ENCODE assay signal across 16 cellular contexts in the genomic region with DNA sequence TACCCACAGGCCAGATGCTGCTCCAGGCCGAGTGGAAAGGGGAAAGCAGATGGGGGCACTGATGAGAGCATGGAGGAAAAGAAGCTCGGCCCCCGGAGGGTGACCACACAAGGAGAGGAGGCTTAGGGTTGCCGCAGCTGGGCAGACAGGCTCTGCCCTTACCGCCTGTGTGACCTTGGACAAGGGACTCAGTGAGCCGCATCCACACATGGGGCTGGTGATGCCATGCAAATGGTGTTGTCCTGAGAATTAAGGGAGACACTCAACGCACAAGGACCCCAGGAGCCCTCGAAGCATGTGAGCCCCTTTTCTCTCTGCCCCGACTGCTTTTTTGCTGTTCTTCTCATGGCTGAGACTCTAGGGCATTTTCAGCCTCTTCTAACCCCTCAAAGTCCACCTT.
A peak's percentile ranks its signal among the peaks of the same experiment; 100 is the strongest.
DNase-seq lines count a peak whose midpoint lies in the region; ATAC-seq and TF ChIP-seq lines count a peak whose summit lies in the region.
"Had no signal": no experiment of that assay in that cellular context is flagged by ENCODE, and none has a peak within 500 bp of the region (broad histone marks: within the 10 kb centered on the region; RNA-seq: fewer than 3 reads in every experiment).

No MANE protein-coding gene starts in this region.

- H3K27me3 ChIP-seq in CD4-positive, alpha-beta T cell (ENCODE audit: control insufficient read depth, insufficient read depth, low read length): no peaks in the 10 kb centered on the region
- no peaks in the 10 kb centered on the region for H3K27me3 ChIP-seq in neuronal stem cell (ENCODE audit: control insufficient read depth in 3 of 3, insufficient read depth in 3 of 3, low read depth in 1 of 3, low read length in 3 of 3)

- H3K4me3 ChIP-seq in neuronal stem cell (ENCODE audit: low read length in 2 of 2): no peak overlapping the region
- H3K4me3 ChIP-seq: PC-9 had no signal

- H3K4me3 Mint-ChIP-seq in activated naive CD4-positive, alpha-beta T cell treated with anti-CD3 and anti-CD28 coated beads, Interleukin-2, amount 10 ng/mL, durations not matched to agents 7 days and 5 days: no peak overlapping the region
- peak overlapping the region; percentile 27 for H3K4me3 Mint-ChIP-seq in CD4-positive, alpha-beta T cell
- no peak overlapping the region for H3K4me3 Mint-ChIP-seq in activated naive CD8-positive, alpha-beta T cell treated with anti-CD3 and anti-CD28 coated beads, Interleukin-2, amount 10 ng/mL, durations not matched to agents 7 days and 5 days
- H3K4me3 Mint-ChIP-seq: HFFc6 had no signal

- H3K9me3 ChIP-seq in CD4-positive, alpha-beta T cell (ENCODE audit: control insufficient read depth, low read length): no peaks in the 10 kb centered on the region
- H3K9me3 ChIP-seq in neuronal stem cell (replicated peaks in 1 of 2; ENCODE audit: control insufficient read depth in 2 of 2, insufficient read depth in 1 of 2, low read depth in 1 of 2, low read length in 2 of 2): peaks cover 0 to 2% of the 10 kb centered on the region in 2 donors

- DNase-seq in activated naive CD4-positive, alpha-beta T cell treated with anti-CD3 and anti-CD28 coated beads, Interleukin-2, amount 10 ng/mL, durations not matched to agents 7 days and 5 days: no peak
- DNase-seq in activated naive CD4-positive, alpha-beta T cell treated with anti-CD3 and anti-CD28 coated beads, Interleukin-2, amount 50 U/mL, for 72 hours (ENCODE audit: low spot score in 2 of 2): no peak
- no peak for DNase-seq in CD4-positive, alpha-beta T cell
- no peak for DNase-seq in activated naive CD8-positive, alpha-beta T cell treated with anti-CD3 and anti-CD28 coated beads, Interleukin-2, amount 10 ng/mL, durations not matched to agents 7 days and 5 days
- DNase-seq in neuronal stem cell (ENCODE audit: low spot score) (no peak), SK-N-DZ (ENCODE audit: low spot score) (no peak), SIG-M5 treated with dmso at 0.1 percent for 504 hours (lab: John Stamatoyannopoulos, UW; ENCODE audit: unreplicated experiment) (no peak)
- DNase-seq: HFFc6; NCI-H1092 treated with DMSO at 0.1 percent for 48 hours; NCI-H1694; NCI-H2107; NCI-H226; NCI-H69; NK-92 treated with Interleukin-12 subunit alpha and Interleukin-12 subunit beta, amount 100 ng/mL, for 24 hours; PC-9 had no signal

- no peak for ATAC-seq in activated naive CD4-positive, alpha-beta T cell treated with anti-CD3 and anti-CD28 coated beads, Interleukin-2, amount 50 U/mL, for 72 hours
- ATAC-seq in CD4-positive, alpha-beta T cell (ENCODE audit: poor library complexity): no peak
- no peak for ATAC-seq in activated naive CD8-positive, alpha-beta T cell treated with anti-CD3 and anti-CD28 coated beads, Interleukin-2, amount 10 ng/mL, durations not matched to agents 7 days and 5 days (ENCODE audit: low read depth)
- no peak for ATAC-seq in GM18873 (IDR thresholded peaks at IDR 0.05; ENCODE audit: low FRiP score, unreplicated experiment)

- no CpG with 5 or more reads among the region's 9 CpGs for WGBS in neuronal stem cell (ENCODE audit: extremely low coverage in 2 of 2, insufficient read length in 2 of 2, insufficient replicate concordance in 1 of 2), 2 donors

- TF ChIP-seq CTCF in CD4-positive, alpha-beta T cell (IDR thresholded peaks at IDR 0.05): no peak

- H3K79me1 ChIP-seq in neuronal stem cell (ENCODE audit: low read depth, low read length): no peaks in the 10 kb centered on the region

- H3K4me2 ChIP-seq in neuronal stem cell (ENCODE audit: insufficient read depth, low read length, poor library complexity, severe bottlenecking): no peak overlapping the region
- H3K4me2 ChIP-seq: PC-9 had no signal

- no peak overlapping the region for H2AFZ ChIP-seq in neuronal stem cell (ENCODE audit: low read length)
- H2AFZ ChIP-seq: PC-9 had no signal

- no peaks in the 10 kb centered on the region for H3K36me3 ChIP-seq in neuronal stem cell (replicated peaks in 1 of 2; ENCODE audit: control insufficient read depth in 2 of 2, insufficient read depth in 2 of 2, low read length in 2 of 2)

- peaks cover 3% of the 10 kb centered on the region for H3K36me3 Mint-ChIP-seq in activated naive CD4-positive, alpha-beta T cell treated with anti-CD3 and anti-CD28 coated beads, Interleukin-2, amount 10 ng/mL, durations not matched to agents 7 days and 5 days
- H3K36me3 Mint-ChIP-seq in activated naive CD4-positive, alpha-beta T cell treated with anti-CD3 and anti-CD28 coated beads, Interleukin-2, amount 50 U/mL, for 72 hours: no peaks in the 10 kb centered on the region
- H3K36me3 Mint-ChIP-seq in CD4-positive, alpha-beta T cell (ENCODE audit: low read depth): no peaks in the 10 kb centered on the region
- peaks cover 2% of the 10 kb centered on the region for H3K36me3 Mint-ChIP-seq in activated naive CD8-positive, alpha-beta T cell treated with anti-CD3 and anti-CD28 coated beads, Interleukin-2, amount 10 ng/mL, durations not matched to agents 7 days and 5 days

- peak overlapping the region; percentile 58 for H2AK5ac ChIP-seq in neuronal stem cell (ENCODE audit: low read depth, low read length)

- no peak overlapping the region for H3K9ac ChIP-seq in neuronal stem cell (ENCODE audit: low read depth, low read length, poor library complexity)

- peaks cover 0 to 4% of the 10 kb centered on the region in 2 donors for H3K4me1 ChIP-seq in neuronal stem cell (ENCODE audit: control insufficient read depth in 2 of 2, insufficient read depth in 1 of 2, low read depth in 1 of 2, low read length in 2 of 2)

- H3K27me3 Mint-ChIP-seq in activated naive CD4-positive, alpha-beta T cell treated with anti-CD3 and anti-CD28 coated beads, Interleukin-2, amount 10 ng/mL, durations not matched to agents 7 days and 5 days: peaks cover 7% of the 10 kb centered on the region
- no peaks in the 10 kb centered on the region for H3K27me3 Mint-ChIP-seq in CD4-positive, alpha-beta T cell
- H3K27me3 Mint-ChIP-seq in activated naive CD8-positive, alpha-beta T cell treated with anti-CD3 and anti-CD28 coated beads, Interleukin-2, amount 10 ng/mL, durations not matched to agents 7 days and 5 days: no peaks in the 10 kb centered on the region

- peak overlapping the region; percentile 0 for H2BK5ac ChIP-seq in neuronal stem cell (ENCODE audit: low read length)

- no peaks in the 10 kb centered on the region for H3K9me3 Mint-ChIP-seq in activated naive CD4-positive, alpha-beta T cell treated with anti-CD3 and anti-CD28 coated beads, Interleukin-2, amount 10 ng/mL, durations not matched to agents 7 days and 5 days
- H3K9me3 Mint-ChIP-seq in activated naive CD4-positive, alpha-beta T cell treated with anti-CD3 and anti-CD28 coated beads, Interleukin-2, amount 50 U/mL, for 72 hours: no peaks in the 10 kb centered on the region
- H3K9me3 Mint-ChIP-seq in CD4-positive, alpha-beta T cell: no peaks in the 10 kb centered on the region
- no peaks in the 10 kb centered on the region for H3K9me3 Mint-ChIP-seq in activated naive CD8-positive, alpha-beta T cell treated with anti-CD3 and anti-CD28 coated beads, Interleukin-2, amount 10 ng/mL, durations not matched to agents 7 days and 5 days
- H3K9me3 Mint-ChIP-seq: HFFc6 had no signal

- peak overlapping the region; percentile 46 for H3K18ac ChIP-seq in neuronal stem cell (ENCODE audit: low read length)

- no peak overlapping the region for H4K8ac ChIP-seq in neuronal stem cell (ENCODE audit: low read depth, low read length)

- H3K4ac ChIP-seq in neuronal stem cell (ENCODE audit: low read length): no peak overlapping the region

- H3K4me1 Mint-ChIP-seq in activated naive CD4-positive, alpha-beta T cell treated with anti-CD3 and anti-CD28 coated beads, Interleukin-2, amount 10 ng/mL, durations not matched to agents 7 days and 5 days: peaks cover 55% of the 10 kb centered on the region
- H3K4me1 Mint-ChIP-seq in CD4-positive, alpha-beta T cell (ENCODE audit: low read depth): peaks cover 57% of the 10 kb centered on the region
- H3K4me1 Mint-ChIP-seq in activated naive CD8-positive, alpha-beta T cell treated with anti-CD3 and anti-CD28 coated beads, Interleukin-2, amount 10 ng/mL, durations not matched to agents 7 days and 5 days: peaks cover 40% of the 10 kb centered on the region

- peak overlapping the region; percentile 99 for H3K27ac Mint-ChIP-seq in activated naive CD4-positive, alpha-beta T cell treated with anti-CD3 and anti-CD28 coated beads, Interleukin-2, amount 10 ng/mL, durations not matched to agents 7 days and 5 days
- H3K27ac Mint-ChIP-seq in activated naive CD4-positive, alpha-beta T cell treated with anti-CD3 and anti-CD28 coated beads, Interleukin-2, amount 50 U/mL, for 72 hours: peak overlapping the region in 1 of 2 donors; percentile 55
- peak overlapping the region; percentile 94 for H3K27ac Mint-ChIP-seq in CD4-positive, alpha-beta T cell
- peak overlapping the region; percentile 48 for H3K27ac Mint-ChIP-seq in activated naive CD8-positive, alpha-beta T cell treated with anti-CD3 and anti-CD28 coated beads, Interleukin-2, amount 10 ng/mL, durations not matched to agents 7 days and 5 days
- H3K27ac Mint-ChIP-seq: HFFc6 had no signal

- H2BK15ac ChIP-seq in neuronal stem cell (ENCODE audit: low read length): peak overlapping the region; percentile 30

- H2BK120ac ChIP-seq in neuronal stem cell (ENCODE audit: low read depth, low read length): peak overlapping the region; percentile 20

- peak overlapping the region; percentile 44 for H3K27ac ChIP-seq in CD4-positive, alpha-beta T cell (ENCODE audit: low read depth, low read length)
- H3K27ac ChIP-seq in neuronal stem cell (replicated peaks; ENCODE audit: low read length): no peak overlapping the region
- H3K27ac ChIP-seq: PC-9 had no signal

- intact Hi-C loops in CD4-positive, alpha-beta T cell (cut with DNase I, micrococcal nuclease): loop anchor here (5.0 to 10.0 kb wide), 3 partner anchors 37 to 216 kb away; a partner anchor contains a TSS

- no peak overlapping the region for H2BK12ac ChIP-seq in neuronal stem cell (ENCODE audit: low read length)

- no peak overlapping the region for H4K91ac ChIP-seq in neuronal stem cell (ENCODE audit: low read depth, low read length, poor library complexity)

- no peak overlapping the region for H3K23ac ChIP-seq in neuronal stem cell (ENCODE audit: low read depth, low read length, poor library complexity)

- CTCF ChIA-PET in activated naive CD4-positive, alpha-beta T cell treated with anti-CD3 and anti-CD28 coated beads, Interleukin-2, amount 10 ng/mL, durations not matched to agents 7 days and 5 days (lab: Charles Lee): interaction anchor here (1.5 kb wide), 1 partner anchor 13 kb away, joined by 4 read pairs; no protein-coding TSS in a partner anchor
- CTCF ChIA-PET in CD4-positive, alpha-beta T cell (lab: Charles Lee): no interaction called here

- no peak overlapping the region for H3K14ac ChIP-seq in neuronal stem cell (ENCODE audit: low read length)

- POLR2A ChIA-PET in CD4-positive, alpha-beta T cell (lab: Charles Lee): interaction anchor here (1.7 to 5.3 kb wide), 2 partner anchors 62 to 63 kb away, joined by 7 to 71 read pairs; a partner anchor contains a TSS
- POLR2A ChIA-PET in activated naive CD8-positive, alpha-beta T cell treated with anti-CD3 and anti-CD28 coated beads, Interleukin-2, amount 10 ng/mL, durations not matched to agents 7 days and 5 days (lab: Charles Lee): interaction anchor here (0.5 to 5.6 kb wide), 2 partner anchors 62 to 80 kb away, joined by 3 to 34 read pairs; a partner anchor contains a TSS
